In the genomic region with DNA sequence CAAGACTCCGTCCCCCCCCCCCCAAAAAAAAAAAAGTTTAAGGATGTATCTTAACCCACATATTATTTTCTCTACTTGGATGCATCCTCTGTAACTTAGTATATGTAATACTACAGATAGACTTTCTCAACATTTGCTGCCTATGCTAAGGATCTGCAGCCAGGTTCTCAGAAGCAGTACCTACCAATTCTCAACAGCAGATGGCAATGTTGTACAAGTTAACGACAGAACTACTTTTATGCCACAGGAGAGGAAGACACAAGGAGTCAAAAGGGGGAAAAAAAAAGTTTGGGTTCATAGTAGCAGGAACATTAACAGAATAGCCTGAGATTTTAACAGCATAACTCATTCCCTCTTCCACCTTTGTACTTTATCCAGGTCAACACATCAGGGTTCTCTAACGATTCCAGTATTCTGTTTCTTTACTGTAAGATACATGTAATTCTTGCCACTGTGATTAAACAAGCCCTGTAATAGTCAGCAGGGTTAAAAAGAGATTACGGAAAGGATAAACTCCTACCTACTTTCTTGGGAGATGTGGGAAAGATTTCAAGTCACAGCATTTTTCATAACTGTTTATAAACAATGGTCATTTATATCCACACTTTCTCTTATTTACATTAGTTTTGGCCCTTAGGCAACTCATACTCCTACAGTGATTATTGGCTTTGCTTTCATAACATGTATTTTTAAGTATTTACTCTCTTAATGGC, we compare ENCODE assay signal across 8 cellular contexts. TPM values are rescaled to one million over a fixed set of nuclear protein-coding genes. Genes with fewer than 3 reads are reported as not detected.
DNase-seq lines count a peak whose midpoint lies in the region; ATAC-seq and TF ChIP-seq lines count a peak whose summit lies in the region.

No MANE protein-coding gene starts in this region.

- H3K27ac ChIP-seq in OCI-LY7 (ENCODE audit: low read depth, low read length, poor library complexity, severe bottlenecking) (no peak overlapping the region), heart left ventricle (peak overlapping the region in 3 of 12 donors; percentile 29 to 43 (median 33))

- CTCF ChIA-PET in OCI-LY7 (lab: Charles Lee; ENCODE audit: unreplicated experiment) = interaction anchor here (1.2 kb wide), 1 partner anchor 163 kb away, joined by 3 read pairs; no protein-coding TSS in a partner anchor

- no peak overlapping the region for H2AFZ ChIP-seq in OCI-LY7 (ENCODE audit: low read length)

- BruUV-seq in OCI-LY7 (replicated peaks; lab: Mats Ljungman, UMichigan) = no TSS peak

- TF ChIP-seq POLR2A in heart left ventricle (IDR thresholded peaks at IDR 0.05) = no peak

- no peaks in the 10 kb centered on the region for H4K20me1 ChIP-seq in OCI-LY7 (ENCODE audit: insufficient read depth, low read length)

- no peak overlapping the region for H3K4me2 ChIP-seq in OCI-LY7 (ENCODE audit: low read length)

- H3K27me3 Mint-ChIP-seq in activated naive CD8-positive, alpha-beta T cell treated with anti-CD3 and anti-CD28 coated beads, Interleukin-2, amount 50 U/mL, for 24 hours = no peaks in the 10 kb centered on the region

- H3K9me2 ChIP-seq in OCI-LY7 (ENCODE audit: insufficient read depth, low read length) = no peaks in the 10 kb centered on the region

- H3K4me3 Mint-ChIP-seq in activated naive CD8-positive, alpha-beta T cell treated with anti-CD3 and anti-CD28 coated beads, Interleukin-2, amount 50 U/mL, for 24 hours = no peak overlapping the region

- H3K36me3 Mint-ChIP-seq in activated naive CD8-positive, alpha-beta T cell treated with anti-CD3 and anti-CD28 coated beads, Interleukin-2, amount 50 U/mL, for 24 hours (ENCODE audit: low read depth) = peaks cover 41% of the 10 kb centered on the region

- H3K9me3 ChIP-seq in OCI-LY7 (ENCODE audit: low read length) = peaks cover 11% of the 10 kb centered on the region; the same call in 1 of the 2 replicates
- H3K9me3 ChIP-seq in heart left ventricle = no peaks in the 10 kb centered on the region

- H3K4me1 ChIP-seq in OCI-LY7 (ENCODE audit: insufficient read depth, low read length, poor library complexity, severe bottlenecking) = peaks cover 15% of the 10 kb centered on the region
- peaks cover 0 to 19% (median 11%) of the 10 kb centered on the region in 12 donors for H3K4me1 ChIP-seq in heart left ventricle

- 37 to 49% (median 38%) methylated on average over 4 of the region's 4 CpGs for WGBS in heart left ventricle, 4 donors

- peak; percentile 69 for DNase-seq in Daoy (ENCODE audit: low read depth)
- DNase-seq in KG1 (lab: John Stamatoyannopoulos, UW) = peak; percentile 81
- peak; percentile 82 for DNase-seq in OCI-LY7 (ENCODE audit: low spot score)
- peak; percentile 42 for DNase-seq in activated naive CD8-positive, alpha-beta T cell treated with anti-CD3 and anti-CD28 coated beads, Interleukin-2, amount 50 U/mL, for 24 hours
- peak in 2 of 5 donors; percentile 52 to 60 for DNase-seq in heart left ventricle
- peak; percentile 73 for DNase-seq in renal cortical epithelial cell (ENCODE audit: low read depth)
- no peak for DNase-seq in HPDE6-E6E7 (ENCODE audit: extremely low spot score)
- no peak for DNase-seq in GM19238 (ENCODE audit: insufficient read length, low spot score)

- H3K79me2 ChIP-seq in OCI-LY7 (ENCODE audit: insufficient read depth, low read depth, low read length) = peaks cover 24% of the 10 kb centered on the region

- peak overlapping the region; percentile 60 for H3K27ac Mint-ChIP-seq in activated naive CD8-positive, alpha-beta T cell treated with anti-CD3 and anti-CD28 coated beads, Interleukin-2, amount 50 U/mL, for 24 hours

- TF ChIP-seq CTCF in OCI-LY7 (conservative IDR thresholded peaks at IDR 0.05; ENCODE audit: low read length) = peak; percentile 96
- TF ChIP-seq CTCF in heart left ventricle (IDR thresholded peaks at IDR 0.05) = peak; percentile 60 to 83 (median 71)

- POLR2A ChIA-PET in OCI-LY7 (lab: Charles Lee) = interaction anchor here (0.6 to 0.8 kb wide), 2 partner anchors 42 to 152 kb away, joined by 3 to 4 read pairs; no protein-coding TSS in a partner anchor

- H3K27me3 ChIP-seq in heart left ventricle = no peaks in the 10 kb centered on the region

- peaks cover 23% of the 10 kb centered on the region for H3K4me1 Mint-ChIP-seq in activated naive CD8-positive, alpha-beta T cell treated with anti-CD3 and anti-CD28 coated beads, Interleukin-2, amount 50 U/mL, for 24 hours

- intact Hi-C loops in OCI-LY7 (cut with micrococcal nuclease; ENCODE audit: unreplicated experiment) = loop anchor here (1.0 to 5.0 kb wide), 3 partner anchors 100 to 171 kb away; no protein-coding TSS in a partner anchor
- intact Hi-C loops in heart left ventricle (cut with DNase I) = loop anchor here (1.0 to 10.0 kb wide), 11 partner anchors 45 to 532 kb away; partner anchors contain the start of genes ERG28 (in 1 of the 10), TMED10 (in 1 of the 10) and TTLL5 (in 1 of the 10)

- H3K36me3 ChIP-seq in OCI-LY7 (ENCODE audit: insufficient read depth, low read length) = peaks cover 57% of the 10 kb centered on the region
- H3K36me3 ChIP-seq in heart left ventricle = peaks cover 0 to 57% (median 39%) of the 10 kb centered on the region in 9 donors

- H3K4me3 ChIP-seq in OCI-LY7 (ENCODE audit: low read depth, low read length, poor library complexity, severe bottlenecking) (no peak overlapping the region), heart left ventricle (no peak overlapping the region)

- no peaks in the 10 kb centered on the region for H3K9me3 Mint-ChIP-seq in activated naive CD8-positive, alpha-beta T cell treated with anti-CD3 and anti-CD28 coated beads, Interleukin-2, amount 50 U/mL, for 24 hours

- no peak for ATAC-seq in activated naive CD8-positive, alpha-beta T cell treated with anti-CD3 and anti-CD28 coated beads, Interleukin-2, amount 50 U/mL, for 24 hours
- peak in 3 of 4 donors; percentile 75 to 87 (median 81) for ATAC-seq in heart left ventricle

RNA-seq across cellular contexts. Expression of gene NEK9, which starts 5.7 kb away (rescaled TPM):
- total RNA-seq in Daoy (2014; rRNA removed; shearing (Covaris generic)) = 27.6 and 31.8 TPM in 2 replicates
- 58.3 and 65.8 TPM in 2 replicates for total RNA-seq in OCI-LY7 (2014; rRNA removed; shearing (Covaris generic))
- total RNA-seq in OCI-LY7 (2022) (82.6 and 86.4 TPM in 2 replicates), heart left ventricle (100 to 1,000 TPM in 4 of 9 donors, 10 to 100 TPM in 5; 69.0 to 114 (median 98.3) TPM), renal cortical epithelial cell (20.1 and 81.5 TPM in 2 replicates)
- 10 to 100 TPM; 40.1 to 41.3 TPM for polyA plus RNA-seq in heart left ventricle

RNA-seq across cellular contexts. Expression of gene TMED10, which starts 43.9 kb away (rescaled TPM):
- total RNA-seq in Daoy (2014; rRNA removed; shearing (Covaris generic)) = 298 and 409 TPM in 2 replicates
- total RNA-seq in OCI-LY7 (2014; rRNA removed; shearing (Covaris generic)) = 63.1 and 129 TPM in 2 replicates
- total RNA-seq in OCI-LY7 (2022) = 221 and 232 TPM in 2 replicates
- 100 to 1,000 TPM; 235 to 362 (median 275) TPM for total RNA-seq in heart left ventricle
- 100 to 1,000 TPM in 1 of 2 donors, 10 to 100 TPM in 1; 56.4 to 398 TPM for polyA plus RNA-seq in heart left ventricle
- 304 and 361 TPM in 2 replicates for total RNA-seq in renal cortical epithelial cell

Comparison
In these comparisons a context has a peak if more than half of its experiments do, and no peak if none do; other contexts are left out.
1. DNase-seq: peak in Daoy (single experiment), KG1 (single experiment), OCI-LY7 (single experiment), activated naive CD8-positive, alpha-beta T cell treated with anti-CD3 and anti-CD28 coated beads, Interleukin-2, amount 50 U/mL, for 24 hours (single experiment) and renal cortical epithelial cell (single experiment); none in HPDE6-E6E7 (single experiment) and GM19238 (single experiment).